In the genomic region with DNA sequence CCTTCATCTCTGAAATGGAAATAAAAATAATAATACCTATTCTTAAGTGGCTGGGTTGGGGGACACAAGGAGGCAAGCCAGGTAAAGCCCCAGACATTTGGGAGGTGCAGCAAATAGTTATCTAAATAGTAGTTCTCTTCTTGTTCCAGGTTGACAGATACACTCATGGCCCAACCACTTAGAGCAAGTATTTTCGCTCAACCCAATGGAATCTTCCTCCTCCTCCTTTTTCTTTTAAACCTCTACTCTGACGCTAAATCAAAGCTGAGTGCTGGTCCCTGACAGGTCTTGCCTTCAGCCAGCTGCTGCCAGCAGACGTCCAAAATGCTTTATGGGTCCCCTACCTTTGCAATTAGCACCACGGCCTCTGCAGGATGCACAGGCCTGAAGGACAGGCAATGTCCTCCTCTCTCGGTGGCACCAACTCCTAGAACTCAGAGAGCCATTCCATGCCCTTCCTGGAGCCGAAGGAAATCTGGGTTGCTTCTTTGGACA, we compare ENCODE assay signal across 22 cellular contexts.
"Had no signal": no experiment of that assay in that cellular context is flagged by ENCODE, and none has a peak within 500 bp of the region (broad histone marks: within the 10 kb centered on the region; RNA-seq: fewer than 3 reads in every experiment).

No MANE protein-coding gene starts in this region.

- H3K27me3 ChIP-seq: pancreas, tibial nerve had no signal

- H3K36me3 ChIP-seq: pancreas, prostate gland, tibial nerve, WERI-Rb-1 had no signal

- H3K9me3 ChIP-seq: pancreas, prostate gland, tibial nerve had no signal

- H3K4me1 ChIP-seq: prostate gland had no signal

- H3K4me3 ChIP-seq: pancreas, prostate gland, tibial nerve had no signal

- DNase-seq: activated CD4-positive, alpha-beta memory T cell treated with anti-CD3 and anti-CD28 coated beads for 36 hours; activated CD4-positive, alpha-beta T cell treated with anti-CD3 and anti-CD28 coated beads, Interleukin-2, amount 10 ng/mL, durations not matched to agents 24 days and 14 days; activated CD8-positive, alpha-beta memory T cell treated with anti-CD3 and anti-CD28 coated beads, Interleukin-2, amount 50 U/mL, for 48 hours; activated gamma-delta T cell; activated naive CD4-positive, alpha-beta T cell treated with anti-CD3 and anti-CD28 coated beads, Interleukin-2, amount 10 ng/mL, durations not matched to agents 7 days and 5 days; activated naive CD8-positive, alpha-beta T cell treated with anti-CD3 and anti-CD28 coated beads, Interleukin-2, amount 10 ng/mL, durations not matched to agents 7 days and 5 days; activated T-cell treated with anti-CD3 and anti-CD28 coated beads, Interleukin-2, amount 50 U/mL, for 24 hours; amniotic stem cell; caudate nucleus; endodermal cell; foreskin melanocyte; natural killer cell; pancreas; stimulated activated CD4-positive, alpha-beta T cell treated with anti-CD3 and anti-CD28 coated beads, Interleukin-15, amount 100 ng/mL, for 24 hours; stimulated activated naive CD4-positive, alpha-beta T cell; T-helper 17 cell; T1000; WERI-Rb-1 had no signal

- ATAC-seq: activated CD4-positive, CD25-positive, alpha-beta regulatory T cell treated with anti-CD3 and anti-CD28 coated beads, Interleukin-2, amount 50 U/mL, for 24 hours; esophagus mucosa; natural killer cell; pancreas; T-helper 17 cell had no signal

- H3K27ac ChIP-seq: pancreas, prostate gland, WERI-Rb-1 had no signal
